30 cellular contexts compared by ENCODE assay signal in genomic region chr1:7113136-7113535, GRCh38.
"Had no signal": no experiment of that assay in that cellular context is flagged by ENCODE, and none has a peak within 500 bp of the region (broad histone marks: within the 10 kb centered on the region; RNA-seq: fewer than 3 reads in every experiment).

No MANE protein-coding gene starts in this region.

- H3K4me1 ChIP-seq: adrenal gland, ascending aorta, body of pancreas, breast epithelium had no signal

- H3K27me3 ChIP-seq: adrenal gland, ascending aorta, body of pancreas, brain microvascular endothelial cell, breast epithelium, cardiac muscle cell had no signal

- DNase-seq: activated effector memory CD4-positive, alpha-beta T cell treated with anti-CD3 and anti-CD28 coated beads, Interleukin-2, amount 50 U/mL, for 16 hours; activated effector memory CD4-positive, alpha-beta T cell treated with Interleukin-2 at 50 U/mL for 16 hours; activated gamma-delta T cell; activated gamma-delta T cell treated with Interleukin-2 at 50 U/mL for 16 hours; activated naive CD4-positive, alpha-beta T cell; activated naive CD4-positive, alpha-beta T cell treated with anti-CD3 and anti-CD28 coated beads for 36 hours; activated naive CD4-positive, alpha-beta T cell treated with anti-CD3 and anti-CD28 coated beads, Interleukin-2, amount 10 ng/mL, durations not matched to agents 7 days and 5 days; activated naive CD4-positive, alpha-beta T cell treated with anti-CD3 and anti-CD28 coated beads, Interleukin-2, amount 50 U/mL, for 16 hours; activated naive CD4-positive, alpha-beta T cell treated with Interleukin-2 at 50 U/mL for 16 hours; activated naive CD8-positive, alpha-beta T cell treated with anti-CD3 and anti-CD28 coated beads for 36 hours; activated naive CD8-positive, alpha-beta T cell treated with anti-CD3 and anti-CD28 coated beads, Interleukin-2, amount 10 ng/mL, durations not matched to agents 7 days and 5 days; activated naive CD8-positive, alpha-beta T cell treated with anti-CD3 and anti-CD28 coated beads, Interleukin-2, amount 50 U/mL, for 24 hours; activated T-cell treated with anti-CD3 and anti-CD28 coated beads, Interleukin-2, amount 50 U/mL, for 1 hour; activated T-cell treated with anti-CD3 and anti-CD28 coated beads, Interleukin-2, amount 50 U/mL, for 24 hours; activated T-cell treated with anti-CD3 and anti-CD28 coated beads, Interleukin-2, amount 50 U/mL, for 4 hours; activated T-cell treated with anti-CD3 and anti-CD28 coated beads, Interleukin-2, amount 50 U/mL, for 48 hours; activated T-cell treated with anti-CD3 and anti-CD28 coated beads, Interleukin-2, amount 50 U/mL, for 72 hours; amniotic stem cell; amygdala; anterior cingulate cortex; aorta; body of pancreas; brain microvascular endothelial cell; caudate nucleus; central memory CD4-positive, alpha-beta T cell; cerebellar nuclear complex had no signal

- H3K27ac ChIP-seq: adrenal gland, ascending aorta, body of pancreas, brain microvascular endothelial cell, breast epithelium, cardiac muscle cell had no signal

- H3K9me3 ChIP-seq: adrenal gland, ascending aorta, body of pancreas, breast epithelium had no signal

- H3K4me3 ChIP-seq: adrenal gland, ascending aorta, body of pancreas, breast epithelium, cardiac muscle cell had no signal

- H3K36me3 ChIP-seq: adrenal gland, ascending aorta, brain microvascular endothelial cell, breast epithelium, cardiac muscle cell had no signal
